Comparison of ENCODE assay signal across 13 cellular contexts in the genomic region with DNA sequence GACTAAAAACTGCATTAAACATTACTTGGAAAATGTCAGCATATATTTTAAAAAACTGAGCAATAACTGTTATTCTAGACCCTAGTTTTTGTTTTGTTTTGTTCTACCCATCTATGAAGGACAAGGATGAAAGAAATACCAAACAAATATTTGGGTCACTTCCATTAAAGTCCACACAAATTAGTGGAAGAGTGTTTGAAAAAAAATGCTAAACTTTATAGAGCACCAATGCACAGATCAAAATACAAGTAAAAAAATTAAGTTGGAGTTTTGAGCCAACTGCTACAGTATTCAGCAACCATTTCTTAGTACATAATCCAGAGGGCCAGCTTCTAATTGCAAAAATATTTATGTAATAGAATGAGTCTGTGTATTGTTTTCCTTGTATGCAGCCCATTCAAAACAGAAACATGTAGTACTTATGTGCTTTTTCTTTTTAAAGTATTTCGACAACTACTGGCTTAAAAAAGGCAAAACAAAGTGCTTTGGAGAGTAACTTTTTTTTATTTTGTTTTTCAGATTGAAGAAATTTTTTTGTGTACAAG.
DNase-seq lines count a peak whose midpoint lies in the region; ATAC-seq and TF ChIP-seq lines count a peak whose summit lies in the region.
"Had no signal": no experiment of that assay in that cellular context is flagged by ENCODE, and none has a peak within 500 bp of the region (broad histone marks: within the 10 kb centered on the region; RNA-seq: fewer than 3 reads in every experiment).

No MANE protein-coding gene starts in this region.

- no peaks in the 10 kb centered on the region for H3K27me3 ChIP-seq in CD8-positive, alpha-beta T cell (ENCODE audit: insufficient read depth, low read length)
- no peaks in the 10 kb centered on the region for H3K27me3 ChIP-seq in spleen (replicated peaks in 1 of 7)
- H3K27me3 ChIP-seq: cardiac muscle cell, heart right ventricle, SJSA1 had no signal

- intact Hi-C loops in CD8-positive, alpha-beta T cell (cut with DNase I, micrococcal nuclease): loop anchor here (1.0 to 10.0 kb wide), 4 partner anchors 35 to 380 kb away; a partner anchor contains a TSS
- intact Hi-C loops in spleen (cut with DNase I; ENCODE audit: low total_unique reads): no loop called here

- no peaks in the 10 kb centered on the region for H3K9me3 ChIP-seq in CD8-positive, alpha-beta T cell (ENCODE audit: low read length)
- H3K9me3 ChIP-seq in spleen: no peaks in the 10 kb centered on the region
- H3K9me3 ChIP-seq: heart right ventricle, psoas muscle, SJSA1 had no signal

- WGBS in spleen, 5 donors: 86 to 95% (median 91%) methylated on average over 1 of the region's 1 CpG

- POLR2A ChIA-PET in CD8-positive, alpha-beta T cell (lab: Charles Lee): no interaction called here

- H3K4me1 ChIP-seq in CD8-positive, alpha-beta T cell (ENCODE audit: insufficient read depth, low read length): peaks cover 87% of the 10 kb centered on the region
- peaks cover 0 to 80% (median 38%) of the 10 kb centered on the region in 6 donors for H3K4me1 ChIP-seq in spleen
- H3K4me1 ChIP-seq: psoas muscle had no signal

- H3K27me3 Mint-ChIP-seq in CD8-positive, alpha-beta T cell (ENCODE audit: low read depth): no peaks in the 10 kb centered on the region

- no peak for TF ChIP-seq CTCF in CD8-positive, alpha-beta T cell (IDR thresholded peaks at IDR 0.05)
- no peak for TF ChIP-seq CTCF in VCaP (conservative IDR thresholded peaks at IDR 0.05)
- TF ChIP-seq CTCF in spleen (IDR thresholded peaks at IDR 0.05 in 8 of 11, conservative IDR thresholded peaks at IDR 0.05 in 3 of 11): no peak

- CTCF ChIA-PET in CD8-positive, alpha-beta T cell (lab: Charles Lee): interaction anchor here (1.1 kb wide), 1 partner anchor 11 kb away, joined by 3 read pairs; no protein-coding TSS in a partner anchor

- DNase-seq in CD8-positive, alpha-beta T cell: no peak
- peak; percentile 37 for DNase-seq in fibroblast of peridontal ligament (ENCODE audit: extremely low read depth)
- no peak for DNase-seq in spleen
- DNase-seq in NCI-H2107 treated with DMSO at 0.1 percent for 48 hours (lab: John Stamatoyannopoulos, UW; ENCODE audit: unreplicated experiment): no peak
- DNase-seq in NCI-H2107 (lab: John Stamatoyannopoulos, UW): no peak
- DNase-seq in NCI-H1930 (lab: John Stamatoyannopoulos, UW): no peak
- DNase-seq: activated CD4-positive, CD25-positive, alpha-beta regulatory T cell; heart right ventricle; left colon; psoas muscle had no signal

- H3K36me3 ChIP-seq in CD8-positive, alpha-beta T cell (ENCODE audit: insufficient read depth, low read length): no peaks in the 10 kb centered on the region
- peaks cover 0 to 33% (median 5%) of the 10 kb centered on the region in 6 donors for H3K36me3 ChIP-seq in spleen
- H3K36me3 ChIP-seq: SJSA1 had no signal

- H3K36me3 Mint-ChIP-seq in CD8-positive, alpha-beta T cell: peaks cover 32% of the 10 kb centered on the region

- H3K4me1 Mint-ChIP-seq in CD8-positive, alpha-beta T cell (ENCODE audit: low read depth): peaks cover 80% of the 10 kb centered on the region

- H3K4me3 Mint-ChIP-seq in CD8-positive, alpha-beta T cell: no peak overlapping the region

- H3K9me3 Mint-ChIP-seq in CD8-positive, alpha-beta T cell: peaks cover 2% of the 10 kb centered on the region

- ATAC-seq in CD8-positive, alpha-beta T cell: no peak

- no peak for TF ChIP-seq POLR2A in spleen (IDR thresholded peaks at IDR 0.05)

- no peak overlapping the region for H3K27ac ChIP-seq in CD8-positive, alpha-beta T cell (ENCODE audit: low read depth, low read length)
- H3K27ac ChIP-seq in VCaP (peak overlapping the region; percentile 56), spleen (peak overlapping the region in 5 of 8 donors; percentile 18 to 88 (median 79))
- H3K27ac ChIP-seq: cardiac muscle cell, psoas muscle, SJSA1 had no signal

- no peak overlapping the region for H3K4me3 ChIP-seq in CD8-positive, alpha-beta T cell (ENCODE audit: low read depth, low read length)
- no peak overlapping the region for H3K4me3 ChIP-seq in spleen
- H3K4me3 ChIP-seq: cardiac muscle cell, heart right ventricle, psoas muscle, SJSA1 had no signal

- H3K27ac Mint-ChIP-seq in CD8-positive, alpha-beta T cell: peak overlapping the region; percentile 86
